ENCODE assay signal across 12 cellular contexts in genomic region chr3:42746455-42747450, GRCh38. TPM values are rescaled to one million over a fixed set of nuclear protein-coding genes. Genes with fewer than 3 reads are reported as not detected.
DNase-seq lines count a peak whose midpoint lies in the region; ATAC-seq and TF ChIP-seq lines count a peak whose summit lies in the region.
"Had no signal": no experiment of that assay in that cellular context is flagged by ENCODE, and none has a peak within 500 bp of the region (broad histone marks: within the 10 kb centered on the region; RNA-seq: fewer than 3 reads in every experiment).

No MANE protein-coding gene starts in this region.

- no peaks in the 10 kb centered on the region for H3K9me3 Mint-ChIP-seq in glutamatergic neuron (ENCODE audit: unreplicated experiment)

- no peak overlapping the region for H3K27ac Mint-ChIP-seq in glutamatergic neuron (ENCODE audit: unreplicated experiment)

- no peaks in the 10 kb centered on the region for H3K36me3 ChIP-seq in MG63
- no peaks in the 10 kb centered on the region for H3K36me3 ChIP-seq in mucosa of rectum (ENCODE audit: control insufficient read depth in 2 of 2, insufficient read depth in 2 of 2, low read length in 2 of 2)
- H3K36me3 ChIP-seq: neutrophil had no signal

- no peak for TF ChIP-seq CTCF in AG09319 (IDR thresholded peaks at IDR 0.05; ENCODE audit: low read depth, low read length)
- TF ChIP-seq CTCF in omental fat pad (IDR thresholded peaks at IDR 0.05) = no peak
- TF ChIP-seq CTCF in glutamatergic neuron (IDR thresholded peaks at IDR 0.05; ENCODE audit: partially characterized antibody, unreplicated experiment) = no peak

- H3K4me3 Mint-ChIP-seq in glutamatergic neuron (ENCODE audit: unreplicated experiment) = no peak overlapping the region

- H3K27me3 ChIP-seq in MG63 (no peaks in the 10 kb centered on the region), mucosa of rectum (ENCODE audit: control insufficient read depth in 2 of 2, insufficient read depth in 2 of 2, low read length in 2 of 2) (no peaks in the 10 kb centered on the region)
- H3K27me3 ChIP-seq: neutrophil had no signal

- no peaks in the 10 kb centered on the region for H3K36me3 Mint-ChIP-seq in glutamatergic neuron (ENCODE audit: unreplicated experiment)

- no peak overlapping the region for H3K4me3 ChIP-seq in MG63
- H3K4me3 ChIP-seq in mucosa of rectum (ENCODE audit: low read length in 2 of 2) = no peak overlapping the region

- DNase-seq in AG09319 (ENCODE audit: extremely low read depth, low read depth) (peak; percentile 75), MG63 (peak; percentile 58), ecto neural progenitor cell (ENCODE audit: low spot score) (peak; percentile 44), NCI-H146 treated with DMSO at 0.1 percent for 48 hours (lab: John Stamatoyannopoulos, UW; ENCODE audit: unreplicated experiment) (no peak), activated gamma-delta T cell (lab: John Stamatoyannopoulos, UW) (no peak), omental fat pad (ENCODE audit: low spot score) (no peak), glutamatergic neuron (no peak)
- DNase-seq: EL, Karpas-422, SIG-M5 had no signal

- no peaks in the 10 kb centered on the region for H3K27me3 Mint-ChIP-seq in glutamatergic neuron (ENCODE audit: unreplicated experiment)

- H3K4me1 Mint-ChIP-seq in glutamatergic neuron (ENCODE audit: low read depth, unreplicated experiment) = no peaks in the 10 kb centered on the region

- no peak for ATAC-seq in omental fat pad (ENCODE audit: low FRiP score)

- no peaks in the 10 kb centered on the region for H3K9me3 ChIP-seq in MG63
- no peaks in the 10 kb centered on the region for H3K9me3 ChIP-seq in mucosa of rectum (ENCODE audit: control insufficient read depth in 2 of 2, low read length in 2 of 2)
- H3K9me3 ChIP-seq: neutrophil had no signal

- H3K27ac ChIP-seq in mucosa of rectum (ENCODE audit: low read depth in 2 of 2, low read length in 2 of 2) = peak overlapping the region; percentile 2 to 67

- H3K4me1 ChIP-seq in mucosa of rectum (ENCODE audit: control insufficient read depth in 2 of 2, insufficient read depth in 2 of 2, low read length in 2 of 2) = peaks cover 8 to 9% of the 10 kb centered on the region in 2 donors

- H3K9ac ChIP-seq in mucosa of rectum (ENCODE audit: low read depth in 1 of 2, low read length in 2 of 2) = no peak overlapping the region

RNA-seq across cellular contexts. Expression of gene CCDC13, which starts 26.3 kb away (rescaled TPM):
- 0.59 and 10.2 TPM in 2 replicates for total RNA-seq in MG63 (2014; rRNA removed; shearing (Covaris generic); ENCODE audit: low replicate concordance)
- total RNA-seq in omental fat pad (1 to 10 TPM; 1.1 to 2.6 (median 1.9) TPM), glutamatergic neuron (ENCODE audit: unreplicated experiment) (1.0 TPM)

RNA-seq across cellular contexts. Expression of gene HHATL, which starts 44.2 kb away (rescaled TPM):
- not detected in 2 replicates for total RNA-seq in MG63 (2014; rRNA removed; shearing (Covaris generic); ENCODE audit: low replicate concordance)
- not detected for total RNA-seq in omental fat pad
- 7.6 TPM for total RNA-seq in glutamatergic neuron (ENCODE audit: unreplicated experiment)

RNA-seq across cellular contexts. Expression of gene HIGD1A, which starts 57.5 kb away (rescaled TPM):
- 93.8 and 116 TPM in 2 replicates for total RNA-seq in MG63 (2014; rRNA removed; shearing (Covaris generic); ENCODE audit: low replicate concordance)
- total RNA-seq in omental fat pad (100 to 1,000 TPM; 142 to 195 (median 179) TPM), glutamatergic neuron (ENCODE audit: unreplicated experiment) (67.6 TPM)

Comparison
In these comparisons a context has a peak if more than half of its experiments do, and no peak if none do; other contexts are left out.
1. DNase-seq: peak in AG09319 (single experiment), MG63 (single experiment) and ecto neural progenitor cell (single experiment); none in NCI-H146 treated with DMSO at 0.1 percent for 48 hours (single experiment), activated gamma-delta T cell (single experiment), omental fat pad (single experiment) and glutamatergic neuron (single experiment).